1 cellular context compared by ENCODE assay signal in the genomic region with DNA sequence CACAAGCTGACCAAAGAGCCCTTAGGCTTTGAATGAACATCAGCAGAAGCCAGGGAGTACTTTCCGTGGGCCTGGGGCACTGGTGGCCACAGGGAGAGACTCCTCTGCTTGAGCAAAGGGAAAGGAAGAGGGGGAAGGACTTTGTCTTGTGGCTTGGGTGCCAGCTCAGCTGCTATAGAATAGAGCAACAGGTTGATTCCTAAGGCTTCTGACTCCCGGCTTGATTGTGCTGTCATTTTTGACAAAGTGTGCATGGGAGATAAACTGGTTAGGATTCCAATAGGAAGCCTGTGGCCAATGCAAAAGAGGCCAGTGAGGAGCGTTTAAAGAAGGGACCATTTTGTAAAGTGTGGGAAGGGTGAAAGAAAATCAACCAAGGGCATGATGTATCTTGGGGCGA.
TF ChIP-seq lines count a peak whose summit lies in the region.

No MANE protein-coding gene starts in this region.

TF ChIP-seq in K562, 482 proteins besides CTCF, POLR2A, EP300 and RAD21:
- no peak for TF ChIP-seq RB1 (IDR thresholded peaks at IDR 0.05; ENCODE audit: low read depth)
- no peak for TF ChIP-seq CBFA2T3 (IDR thresholded peaks at IDR 0.05)
- TF ChIP-seq, protein P1, sequence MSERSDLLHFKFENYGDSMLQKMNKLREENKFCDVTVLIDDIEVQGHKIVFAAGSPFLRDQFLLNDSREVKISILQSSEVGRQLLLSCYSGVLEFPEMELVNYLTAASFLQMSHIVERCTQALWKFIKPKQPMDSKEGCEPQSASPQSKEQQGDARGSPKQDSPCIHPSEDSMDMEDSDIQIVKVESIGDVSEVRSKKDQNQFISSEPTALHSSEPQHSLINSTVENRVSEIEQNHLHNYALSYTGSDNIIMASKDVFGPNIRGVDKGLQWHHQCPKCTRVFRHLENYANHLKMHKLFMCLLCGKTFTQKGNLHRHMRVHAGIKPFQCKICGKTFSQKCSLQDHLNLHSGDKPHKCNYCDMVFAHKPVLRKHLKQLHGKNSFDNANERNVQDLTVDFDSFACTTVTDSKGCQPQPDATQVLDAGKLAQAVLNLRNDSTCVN (CRISPR knock-in tag; IDR thresholded peaks at IDR 0.05), result no peak
- TF ChIP-seq RBM15 (IDR thresholded peaks at IDR 0.05; ENCODE audit: insufficient read depth, low read length), result no peak
- TF ChIP-seq NCOA4 (IDR thresholded peaks at IDR 0.05; ENCODE audit: partially characterized antibody), result no peak
- no peak for TF ChIP-seq PHF21A (IDR thresholded peaks at IDR 0.05; ENCODE audit: borderline replicate concordance, low read depth)
